Comparison of ENCODE assay signal across 14 cellular contexts in the genomic region with DNA sequence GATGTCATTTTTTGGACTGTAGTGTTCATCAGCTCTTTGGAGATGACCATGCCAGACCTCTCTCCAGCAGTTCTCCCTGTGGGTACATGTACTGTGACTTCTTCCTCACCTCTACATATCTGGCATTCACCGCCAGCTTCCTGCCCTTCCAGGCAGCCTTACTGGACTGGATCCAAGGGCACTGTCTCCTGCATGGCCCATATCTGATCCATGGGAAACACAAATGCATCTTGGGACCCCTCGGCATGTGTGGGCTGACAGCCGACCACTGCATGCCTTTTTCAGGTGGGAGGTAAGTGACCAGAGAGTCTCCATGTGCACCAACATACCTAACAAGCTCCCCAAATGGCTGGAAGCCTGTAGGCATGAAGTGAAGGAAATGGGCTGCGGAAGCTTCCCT. TPM values are rescaled to one million over a fixed set of nuclear protein-coding genes. Genes with fewer than 3 reads are reported as not detected.
DNase-seq lines count a peak whose midpoint lies in the region; ATAC-seq and TF ChIP-seq lines count a peak whose summit lies in the region.
"Had no signal": no experiment of that assay in that cellular context is flagged by ENCODE, and none has a peak within 500 bp of the region (broad histone marks: within the 10 kb centered on the region; RNA-seq: fewer than 3 reads in every experiment).

No MANE protein-coding gene starts in this region.

- no peak overlapping the region for H3K14ac ChIP-seq in IMR-90 (replicated peaks; ENCODE audit: low read depth, low read length)

- H4K5ac ChIP-seq in IMR-90 (ENCODE audit: low read depth, low read length): no peak overlapping the region

- H3K27me3 ChIP-seq in BE2C (no peaks in the 10 kb centered on the region), IMR-90 (ENCODE audit: control insufficient read depth, insufficient read depth, low read length) (peaks cover 2% of the 10 kb centered on the region), esophagus muscularis mucosa (peaks cover 0 to 2% (median 0%) of the 10 kb centered on the region in 4 donors), sigmoid colon (no peaks in the 10 kb centered on the region)

- no peak overlapping the region for H3K27ac Mint-ChIP-seq in osteocyte (ENCODE audit: unreplicated experiment)
- H3K27ac Mint-ChIP-seq: CD4-positive, alpha-beta memory T cell; GM23338 had no signal

- no peaks in the 10 kb centered on the region for H3K36me3 ChIP-seq in BE2C
- H3K36me3 ChIP-seq in IMR-90 (ENCODE audit: control insufficient read depth, insufficient read depth, low read length): no peaks in the 10 kb centered on the region
- no peaks in the 10 kb centered on the region for H3K36me3 ChIP-seq in esophagus muscularis mucosa
- H3K36me3 ChIP-seq in sigmoid colon: no peaks in the 10 kb centered on the region

- no TSS peak for BruUV-seq in IMR-90 (replicated peaks; lab: Mats Ljungman, UMichigan)

- no peak overlapping the region for H3K4me3 Mint-ChIP-seq in osteocyte (ENCODE audit: unreplicated experiment)
- H3K4me3 Mint-ChIP-seq: CD4-positive, alpha-beta memory T cell; GM23338 had no signal

- TF ChIP-seq POLR2A in IMR-90 (IDR thresholded peaks at IDR 0.05; ENCODE audit: low read depth, low read length) (no peak), esophagus muscularis mucosa (IDR thresholded peaks at IDR 0.05; ENCODE audit: low read depth) (no peak), sigmoid colon (IDR thresholded peaks at IDR 0.05) (no peak)

- no peak for TF ChIP-seq EP300 in esophagus muscularis mucosa (IDR thresholded peaks at IDR 0.05)
- TF ChIP-seq EP300 in sigmoid colon (IDR thresholded peaks at IDR 0.05): no peak

- H3K4me1 ChIP-seq in BE2C (peaks cover 20% of the 10 kb centered on the region), IMR-90 (ENCODE audit: control insufficient read depth, insufficient read depth, low read length) (peaks cover 15% of the 10 kb centered on the region; the same call in 1 of the 2 replicates), esophagus muscularis mucosa (peaks cover 4 to 17% (median 10%) of the 10 kb centered on the region in 4 donors), sigmoid colon (peaks cover 0 to 12% (median 6%) of the 10 kb centered on the region in 4 donors)

- H2BK120ac ChIP-seq in IMR-90 (ENCODE audit: low read depth, low read length): no peak overlapping the region

- no peak overlapping the region for H2BK5ac ChIP-seq in IMR-90 (ENCODE audit: low read depth, low read length, poor library complexity, severe bottlenecking)

- no peak for ATAC-seq in IMR-90 (ENCODE audit: low read depth)
- ATAC-seq: GM23338, HepG2 had no signal

- peaks cover 16% of the 10 kb centered on the region for H3K9me1 ChIP-seq in IMR-90 (ENCODE audit: insufficient read depth, low read length)

- no peak overlapping the region for H3K4me3 ChIP-seq in BE2C (ENCODE audit: low read depth, low read length)
- no peak overlapping the region for H3K4me3 ChIP-seq in IMR-90 (ENCODE audit: insufficient read depth, low read depth, low read length)
- no peak overlapping the region for H3K4me3 ChIP-seq in esophagus muscularis mucosa
- no peak overlapping the region for H3K4me3 ChIP-seq in sigmoid colon
- H3K4me3 ChIP-seq: GM23338 had no signal

- no peaks in the 10 kb centered on the region for H4K20me1 ChIP-seq in IMR-90 (ENCODE audit: insufficient read depth, low read length)

- no peak overlapping the region for H4K91ac ChIP-seq in IMR-90 (ENCODE audit: insufficient read depth, low read depth, low read length)

- no peak overlapping the region for H4K8ac ChIP-seq in IMR-90 (ENCODE audit: low read depth in 2 of 2, low read length in 2 of 2)

- CTCF ChIA-PET in IMR-90 (lab: Yijun Ruan, JAX): no interaction called here

- H2AFZ ChIP-seq in IMR-90 (replicated peaks; ENCODE audit: low read length, poor library complexity): no peak overlapping the region
- H2AFZ ChIP-seq: GM23338 had no signal

- H3K9me3 Mint-ChIP-seq in osteocyte (ENCODE audit: unreplicated experiment): no peaks in the 10 kb centered on the region
- H3K9me3 Mint-ChIP-seq: CD4-positive, alpha-beta memory T cell; GM23338 had no signal

- WGBS in IMR-90 (ENCODE audit: extremely low coverage in 2 of 2, insufficient read length in 1 of 2), 2 experiments: 100% methylated on average over 1 of the region's 4 CpGs; no CpG with 5 or more reads in 1 of the 2 experiments
- 81% methylated on average over 4 of the region's 4 CpGs for WGBS in esophagus muscularis mucosa
- 89 to 94% methylated on average over 4 of the region's 4 CpGs for WGBS in sigmoid colon, 2 donors

- no peak overlapping the region for H2AK9ac ChIP-seq in IMR-90 (replicated peaks; ENCODE audit: low read depth, low read length, poor library complexity)

- H3K18ac ChIP-seq in IMR-90 (ENCODE audit: low read depth, low read length): no peak overlapping the region

- dilution Hi-C loops in IMR-90 (cut with HindIII; ENCODE audit: low sequenced_read_pairs, unreplicated experiment): no loop called here

- peaks cover 0 to 5% of the 10 kb centered on the region in 2 experiments; a peak in 3 of 4 replicates for H3K79me1 ChIP-seq in IMR-90 (ENCODE audit: low read depth in 1 of 2, low read length in 2 of 2)

- POLR2A ChIA-PET in IMR-90 (lab: Charles Lee; ENCODE audit: unreplicated experiment): interaction anchor here (0.7 kb wide), 1 partner anchor 10 kb away, joined by 4 read pairs; no protein-coding TSS in a partner anchor

- H3K9me3 ChIP-seq in BE2C (0 out of 2 replicates have a peak, but pooled peaks cover 4% of the 10 kb centered on the region), IMR-90 (ENCODE audit: control insufficient read depth, insufficient read depth, low read length) (no peaks in the 10 kb centered on the region), esophagus muscularis mucosa (no peaks in the 10 kb centered on the region), sigmoid colon (no peaks in the 10 kb centered on the region)

- no peak overlapping the region for H3K4me2 ChIP-seq in IMR-90 (ENCODE audit: low read depth, low read length)
- H3K4me2 ChIP-seq: GM23338 had no signal

- no peak for TF ChIP-seq RAD21 in IMR-90 (IDR thresholded peaks at IDR 0.05; ENCODE audit: low read length)

- in situ Hi-C loops in IMR-90 (cut with MboI; ENCODE audit: low sequenced_read_pairs): no loop called here

- H3K27ac ChIP-seq in IMR-90 (ENCODE audit: insufficient read depth, low read length) (no peak overlapping the region), esophagus muscularis mucosa (replicated peaks in 1 of 4) (no peak overlapping the region), sigmoid colon (no peak overlapping the region)
- H3K27ac ChIP-seq: C4-2B had no signal

- no peak overlapping the region for H3K23ac ChIP-seq in IMR-90 (ENCODE audit: low read depth, low read length)

- no peak overlapping the region for H3K9ac ChIP-seq in IMR-90 (ENCODE audit: low read depth, low read length)

- H3K27me3 Mint-ChIP-seq in osteocyte (ENCODE audit: unreplicated experiment): peaks cover 28% of the 10 kb centered on the region
- H3K27me3 Mint-ChIP-seq: CD4-positive, alpha-beta memory T cell had no signal

- no peak overlapping the region for H2BK15ac ChIP-seq in IMR-90 (ENCODE audit: low read depth, low read length)

- TF ChIP-seq CTCF in BE2C (IDR thresholded peaks at IDR 0.05; ENCODE audit: low read depth, low read length) (no peak), IMR-90 (conservative IDR thresholded peaks at IDR 0.05; ENCODE audit: low read depth, low read length) (no peak), esophagus muscularis mucosa (IDR thresholded peaks at IDR 0.05) (no peak), osteocyte (IDR thresholded peaks at IDR 0.05) (no peak), sigmoid colon (IDR thresholded peaks at IDR 0.05) (no peak)

- DNase-seq in BE2C (peak; percentile 48), IMR-90 (no peak), esophagus muscularis mucosa (ENCODE audit: extremely low spot score) (peak; percentile 53), osteocyte (ENCODE audit: extremely low spot score, unreplicated experiment) (peak; percentile 34), AG20443 (ENCODE audit: low spot score) (no peak), sigmoid colon (no peak)
- DNase-seq: CD4-positive, alpha-beta memory T cell; DMS153; DMS79; GDM1; HCEC 1CT had no signal

- H3K4ac ChIP-seq in IMR-90 (ENCODE audit: low read depth, low read length): no peak overlapping the region

- peak overlapping the region; percentile 35; the same call in 1 of the 2 replicates for H2AK5ac ChIP-seq in IMR-90 (ENCODE audit: low read depth, low read length)

- no peak overlapping the region for H2BK20ac ChIP-seq in IMR-90 (ENCODE audit: low read depth, low read length)

- H3K4me1 Mint-ChIP-seq in osteocyte (ENCODE audit: unreplicated experiment): peaks cover 19% of the 10 kb centered on the region

- intact Hi-C loops in IMR-90 (cut with micrococcal nuclease): no loop called here
- intact Hi-C loops in esophagus muscularis mucosa (cut with DNase I): no loop called here
- intact Hi-C loops in sigmoid colon (cut with DNase I): no loop called here

- H3K36me3 Mint-ChIP-seq in osteocyte (ENCODE audit: unreplicated experiment): no peaks in the 10 kb centered on the region

- no peak overlapping the region for H3K56ac ChIP-seq in IMR-90 (ENCODE audit: extremely low read depth, insufficient read depth, low read length)

TF ChIP-seq in IMR-90, 13 proteins besides CTCF, POLR2A, EP300 and RAD21 (continues in another document):
- TF ChIP-seq FOS (IDR thresholded peaks at IDR 0.05; ENCODE audit: low read depth, low read length): no peak
- TF ChIP-seq CEBPB (IDR thresholded peaks at IDR 0.05; ENCODE audit: low read depth, low read length): no peak

RNA-seq across cellular contexts. Expression of a gene that starts 3.9 kb away (rescaled TPM):
- 79.1 TPM for polyA plus RNA-seq in BE2C (2012; ENCODE audit: insufficient read depth, insufficient read length, low read depth)
- 32.3 and 35.8 TPM in 2 replicates for total RNA-seq in IMR-90 (2012; rRNA removed)
- 47.1 and 50.8 TPM in 2 replicates for polyA plus RNA-seq in IMR-90 (2012; rRNA removed)
- 32.2 and 46.4 TPM in 2 replicates for polyA plus RNA-seq in IMR-90 (2012; cell fraction: cytosol; rRNA removed)
- 8.3 and 20.3 TPM in 2 replicates for polyA plus RNA-seq in IMR-90 (2012; cell fraction: nucleus; rRNA removed; ENCODE audit: low replicate concordance)
- total RNA-seq in esophagus muscularis mucosa: 100 to 1,000 TPM in 1 of 4 donors, 10 to 100 TPM in 3; 84.8 to 102 (median 92.8) TPM
- 19.0 and 21.2 TPM in 2 replicates for total RNA-seq in osteocyte
- total RNA-seq in sigmoid colon: 100 to 1,000 TPM in 2 of 4 donors, 10 to 100 TPM in 2; 60.4 to 105 (median 94.0) TPM
- polyA plus RNA-seq in sigmoid colon: 10 to 100 TPM; 22.9 to 35.4 (median 27.9) TPM

RNA-seq across cellular contexts. Expression of a gene that starts 25.3 kb away (rescaled TPM):
- 48.0 TPM for polyA plus RNA-seq in BE2C (2012; ENCODE audit: insufficient read depth, insufficient read length, low read depth)
- 59.5 and 66.4 TPM in 2 replicates for total RNA-seq in IMR-90 (2012; rRNA removed)
- polyA plus RNA-seq in IMR-90 (2012; rRNA removed): 24.2 and 34.2 TPM in 2 replicates
- 8.0 and 13.1 TPM in 2 replicates for polyA plus RNA-seq in IMR-90 (2012; cell fraction: cytosol; rRNA removed)
- 10.3 and 43.3 TPM in 2 replicates for polyA plus RNA-seq in IMR-90 (2012; cell fraction: nucleus; rRNA removed; ENCODE audit: low replicate concordance)
- total RNA-seq in esophagus muscularis mucosa: 10 to 100 TPM; 26.1 to 49.0 (median 30.9) TPM
- 45.9 and 47.8 TPM in 2 replicates for total RNA-seq in osteocyte
- total RNA-seq in sigmoid colon: 10 to 100 TPM; 36.0 to 61.2 (median 42.9) TPM
- polyA plus RNA-seq in sigmoid colon: 10 to 100 TPM; 31.2 to 46.1 (median 36.3) TPM

Comparison
In these comparisons a context has a peak if more than half of its experiments do, and no peak if none do; other contexts are left out.
1. DNase-seq: peak in BE2C (single experiment), esophagus muscularis mucosa (single experiment) and osteocyte (single experiment); none in IMR-90 (single experiment), AG20443 (single experiment) and sigmoid colon (single experiment).